1 cellular context compared by ENCODE assay signal in genomic region chr16:50467943-50468748, GRCh38.
TF ChIP-seq lines count a peak whose summit lies in the region.

No MANE protein-coding gene starts in this region.

TF ChIP-seq in HepG2, 621 proteins besides CTCF, POLR2A, EP300 and RAD21 (continued from another document and continues in another):
- no peak for TF ChIP-seq ZNF382 (CRISPR knock-in tag; IDR thresholded peaks at IDR 0.05; ENCODE audit: borderline replicate concordance)
- 0 out of 2 replicates have a peak, but pooled peaks have one; percentile 52 for TF ChIP-seq JUND (CRISPR knock-in tag; IDR thresholded peaks at IDR 0.05)
- TF ChIP-seq IRX3 (CRISPR knock-in tag; IDR thresholded peaks at IDR 0.05; ENCODE audit: borderline replicate concordance, low read depth) = no peak
- TF ChIP-seq KAT7 (CRISPR knock-in tag; IDR thresholded peaks at IDR 0.05; ENCODE audit: borderline replicate concordance) = peak; percentile 63; the same call in 1 of the 2 replicates
- TF ChIP-seq SAFB2 (CRISPR knock-in tag; IDR thresholded peaks at IDR 0.05; ENCODE audit: borderline replicate concordance, low read depth) = no peak
- no peak for TF ChIP-seq ZNF17 (CRISPR knock-in tag; IDR thresholded peaks at IDR 0.05)
- no peak for TF ChIP-seq FLYWCH1 (CRISPR knock-in tag; IDR thresholded peaks at IDR 0.05)
- no peak for TF ChIP-seq JUN (CRISPR knock-in tag; IDR thresholded peaks at IDR 0.05)
- TF ChIP-seq HBP1 (CRISPR knock-in tag; IDR thresholded peaks at IDR 0.05; ENCODE audit: low read depth) = no peak
- TF ChIP-seq ZNF10 (CRISPR knock-in tag; IDR thresholded peaks at IDR 0.05; ENCODE audit: borderline replicate concordance, low read depth) = no peak
- peak; percentile 93 for TF ChIP-seq ZNF329 (CRISPR knock-in tag; IDR thresholded peaks at IDR 0.05; ENCODE audit: low read depth)
- TF ChIP-seq SOX6 (IDR thresholded peaks at IDR 0.05) = no peak
- peak; percentile 70 for TF ChIP-seq SOX6 (CRISPR knock-in tag; IDR thresholded peaks at IDR 0.05)
- peak; percentile 47; the same call in 1 of the 2 replicates for TF ChIP-seq KAT8 (CRISPR knock-in tag; IDR thresholded peaks at IDR 0.05)
- TF ChIP-seq SETDB1 (CRISPR knock-in tag; IDR thresholded peaks at IDR 0.05; ENCODE audit: borderline replicate concordance) = no peak
- no peak for TF ChIP-seq TOE1 (CRISPR knock-in tag; IDR thresholded peaks at IDR 0.05)
- no peak for TF ChIP-seq CENPX (CRISPR knock-in tag; IDR thresholded peaks at IDR 0.05)
- TF ChIP-seq ZBTB43 (CRISPR knock-in tag; conservative IDR thresholded peaks at IDR 0.05) = peak; percentile 79; the same call in 1 of the 2 replicates
- TF ChIP-seq MAZ (IDR thresholded peaks at IDR 0.05; ENCODE audit: borderline replicate concordance, low read depth, low read length) = peak; percentile 87
- peak; percentile 97 for TF ChIP-seq MAZ (CRISPR knock-in tag; IDR thresholded peaks at IDR 0.05; ENCODE audit: low read depth)
- TF ChIP-seq BRCA1 (CRISPR knock-in tag; IDR thresholded peaks at IDR 0.05) = no peak; the same call in 1 of the 2 replicates
- peak; percentile 92 for TF ChIP-seq MAX (IDR thresholded peaks at IDR 0.05)
- no peak for TF ChIP-seq MAFF (IDR thresholded peaks at IDR 0.05; ENCODE audit: low read depth, low read length)
- TF ChIP-seq FOXM1 (CRISPR knock-in tag; IDR thresholded peaks at IDR 0.05) = no peak
- TF ChIP-seq ZBTB4 (CRISPR knock-in tag; IDR thresholded peaks at IDR 0.05; ENCODE audit: borderline replicate concordance) = peak; percentile 72
- no peak for TF ChIP-seq RORA (CRISPR knock-in tag; IDR thresholded peaks at IDR 0.05)
- no peak for TF ChIP-seq ZNF839 (CRISPR knock-in tag; IDR thresholded peaks at IDR 0.05; ENCODE audit: borderline replicate concordance)
- peak; percentile 41; the same call in 1 of the 2 replicates for TF ChIP-seq DMAP1 (CRISPR knock-in tag; IDR thresholded peaks at IDR 0.05)
- no peak for TF ChIP-seq PRMT3 (CRISPR knock-in tag; IDR thresholded peaks at IDR 0.05; ENCODE audit: borderline replicate concordance, low read depth)
- peak; percentile 58; the same call in 1 of the 2 replicates for TF ChIP-seq HOMEZ (CRISPR knock-in tag; IDR thresholded peaks at IDR 0.05; ENCODE audit: low read depth)
- peak; percentile 73; the same call in 1 of the 2 replicates for TF ChIP-seq KDM4B (CRISPR knock-in tag; IDR thresholded peaks at IDR 0.05)
- no peak for TF ChIP-seq ZNF451 (CRISPR knock-in tag; IDR thresholded peaks at IDR 0.05)
- TF ChIP-seq CAMTA2 (CRISPR knock-in tag; IDR thresholded peaks at IDR 0.05; ENCODE audit: borderline replicate concordance) = 0 out of 2 replicates have a peak, but pooled peaks have one; percentile 49
- peak; percentile 86 for TF ChIP-seq MIER3 (CRISPR knock-in tag; IDR thresholded peaks at IDR 0.05; ENCODE audit: borderline replicate concordance)
- no peak for TF ChIP-seq ZNF24 (IDR thresholded peaks at IDR 0.05)
- TF ChIP-seq RERE (CRISPR knock-in tag; IDR thresholded peaks at IDR 0.05; ENCODE audit: low read depth) = peak; percentile 71
- TF ChIP-seq SNAPC5 (CRISPR knock-in tag; IDR thresholded peaks at IDR 0.05; ENCODE audit: borderline replicate concordance) = no peak; the same call in 1 of the 2 replicates
- TF ChIP-seq SMC3 (IDR thresholded peaks at IDR 0.05; ENCODE audit: low read length) = no peak
- TF ChIP-seq KLF16 (CRISPR knock-in tag; IDR thresholded peaks at IDR 0.05) = peak in 1 of 2 experiments; percentile 39; a peak in 1 of 4 replicates
- no peak for TF ChIP-seq KIAA2018 (CRISPR knock-in tag; IDR thresholded peaks at IDR 0.05; ENCODE audit: borderline replicate concordance)
- peak; percentile 51; the same call in 1 of the 2 replicates for TF ChIP-seq NPAS2 (CRISPR knock-in tag; IDR thresholded peaks at IDR 0.05; ENCODE audit: borderline replicate concordance)
